7 cellular contexts compared by ENCODE assay signal in genomic region chr17:78723001-78723796, GRCh38. TPM values are rescaled to one million over a fixed set of nuclear protein-coding genes. Genes with fewer than 3 reads are reported as not detected.
DNase-seq lines count a peak whose midpoint lies in the region; ATAC-seq and TF ChIP-seq lines count a peak whose summit lies in the region.

No MANE protein-coding gene starts in this region.

- intact Hi-C loops in Right ventricle myocardium superior (cut with DNase I), result no loop called here

- no peak for TF ChIP-seq CTCF in progenitor cell of endocrine pancreas (IDR thresholded peaks at IDR 0.05; ENCODE audit: unreplicated experiment)

- ATAC-seq in SK-N-SH treated with all-trans-retinoic acid at 6 μM for 48 hours (peak; percentile 76), Right ventricle myocardium superior (ENCODE audit: poor library complexity) (peak; percentile 71), GM19463 (IDR thresholded peaks at IDR 0.05; ENCODE audit: unreplicated experiment) (no peak)

- no peak overlapping the region for H3K27ac ChIP-seq in HUES6 (ENCODE audit: low read depth, low read length)

- H3K36me3 ChIP-seq in HUES6 (ENCODE audit: control insufficient read depth, insufficient read depth, low read length), result no peaks in the 10 kb centered on the region

- no peaks in the 10 kb centered on the region for H3K27me3 Mint-ChIP-seq in progenitor cell of endocrine pancreas

- no peaks in the 10 kb centered on the region for H3K36me3 Mint-ChIP-seq in progenitor cell of endocrine pancreas (ENCODE audit: insufficient read depth)

- H3K4me1 Mint-ChIP-seq in progenitor cell of endocrine pancreas (ENCODE audit: low read depth), result peaks cover 58% of the 10 kb centered on the region

- peak overlapping the region; percentile 66 for H3K4me3 Mint-ChIP-seq in progenitor cell of endocrine pancreas (ENCODE audit: low read depth)

- H3K27ac Mint-ChIP-seq in progenitor cell of endocrine pancreas, result peak overlapping the region; percentile 35

- H3K27me3 ChIP-seq in HUES6 (ENCODE audit: control insufficient read depth, insufficient read depth, low read length), result no peaks in the 10 kb centered on the region

- H3K4me3 ChIP-seq in HUES6 (ENCODE audit: low read depth, low read length), result peak overlapping the region; percentile 51

- H3K9me3 ChIP-seq in HUES6 (ENCODE audit: control insufficient read depth, insufficient read depth, low read depth, low read length), result no peaks in the 10 kb centered on the region

- H3K4me1 ChIP-seq in HUES6 (ENCODE audit: control insufficient read depth, insufficient read depth, low read length), result peaks cover 34% of the 10 kb centered on the region

- DNase-seq in Right ventricle myocardium superior (peak; percentile 68), progenitor cell of endocrine pancreas (ENCODE audit: low spot score, unreplicated experiment) (no peak), EL (no peak)
- DNase-seq in NK-92 treated with Interleukin-12 subunit alpha and Interleukin-12 subunit beta, amount 100 ng/mL, for 24 hours (lab: John Stamatoyannopoulos, UW), result no peak

- no peaks in the 10 kb centered on the region for H3K9me3 Mint-ChIP-seq in progenitor cell of endocrine pancreas (ENCODE audit: low read depth)

- H3K9ac ChIP-seq in HUES6 (ENCODE audit: low read length), result no peak overlapping the region

TF ChIP-seq in SK-N-SH treated with all-trans-retinoic acid at 6 μM for 48 hours, 23 proteins besides CTCF, POLR2A, EP300 and RAD21:
- no peak for TF ChIP-seq RARB (CRISPR knock-in tag; IDR thresholded peaks at IDR 0.05)
- TF ChIP-seq TCF4 (CRISPR knock-in tag; IDR thresholded peaks at IDR 0.05; ENCODE audit: borderline replicate concordance), result no peak
- TF ChIP-seq PPARA (CRISPR knock-in tag; IDR thresholded peaks at IDR 0.05; ENCODE audit: borderline replicate concordance), result no peak
- TF ChIP-seq ZC3H10 (CRISPR knock-in tag; IDR thresholded peaks at IDR 0.05), result no peak
- TF ChIP-seq POU6F1 (CRISPR knock-in tag; IDR thresholded peaks at IDR 0.05; ENCODE audit: borderline replicate concordance, low read depth), result no peak
- no peak for TF ChIP-seq OSR1 (CRISPR knock-in tag; IDR thresholded peaks at IDR 0.05)
- TF ChIP-seq PATZ1 (CRISPR knock-in tag; IDR thresholded peaks at IDR 0.05; ENCODE audit: borderline replicate concordance), result no peak

RNA-seq across cellular contexts. Expression of gene CYTH1, which starts 58.9 kb away (rescaled TPM):
- total RNA-seq in Right ventricle myocardium superior (32.3 TPM), progenitor cell of endocrine pancreas (30.1 and 33.3 TPM in 2 replicates)
